ENCODE assay signal across 17 cellular contexts in genomic region chr18:29652797-29653196, GRCh38.
DNase-seq lines count a peak whose midpoint lies in the region; ATAC-seq, FAIRE-seq and TF ChIP-seq lines count a peak whose summit lies in the region.
"Had no signal": no experiment of that assay in that cellular context is flagged by ENCODE, and none has a peak within 500 bp of the region (broad histone marks: within the 10 kb centered on the region; RNA-seq: fewer than 3 reads in every experiment).

No MANE protein-coding gene starts in this region.

- no peak overlapping the region for H2BK5ac ChIP-seq in mesendoderm (ENCODE audit: low read length)

- no peaks in the 10 kb centered on the region for H3K27me3 ChIP-seq in astrocyte (ENCODE audit: insufficient read depth, low read length)
- no peaks in the 10 kb centered on the region for H3K27me3 ChIP-seq in mesendoderm (ENCODE audit: insufficient read depth, low read length, poor library complexity)
- H3K27me3 ChIP-seq in thyroid gland = no peaks in the 10 kb centered on the region

- H3K4ac ChIP-seq in mesendoderm (ENCODE audit: low read depth, low read length) = no peak overlapping the region

- peaks cover 19% of the 10 kb centered on the region for H3K4me1 Mint-ChIP-seq in astrocyte (ENCODE audit: low read depth, unreplicated experiment)

- no peak overlapping the region for H3K18ac ChIP-seq in mesendoderm (ENCODE audit: low read length)

- no peak overlapping the region for H3K23ac ChIP-seq in mesendoderm (ENCODE audit: low read length)

- peak overlapping the region; percentile 36 for H3K27ac Mint-ChIP-seq in astrocyte (ENCODE audit: unreplicated experiment)

- H3K36me3 Mint-ChIP-seq in astrocyte (ENCODE audit: low read depth, unreplicated experiment) = no peaks in the 10 kb centered on the region

- ATAC-seq in HG03521 (IDR thresholded peaks at IDR 0.05; ENCODE audit: unreplicated experiment) = no peak
- ATAC-seq: Panc1 had no signal

- no peak overlapping the region for H3K4me3 ChIP-seq in astrocyte (ENCODE audit: insufficient read depth, low read depth, low read length)
- no peak overlapping the region for H3K4me3 ChIP-seq in mesendoderm (ENCODE audit: low read length)
- no peak overlapping the region for H3K4me3 ChIP-seq in thyroid gland (replicated peaks in 1 of 3)
- H3K4me3 ChIP-seq: SK-N-MC had no signal

- no peak overlapping the region for H3K4me3 Mint-ChIP-seq in astrocyte (ENCODE audit: unreplicated experiment)

- no peak overlapping the region for H4K8ac ChIP-seq in mesendoderm (ENCODE audit: low read depth, low read length)

- TF ChIP-seq POLR2A in thyroid gland (IDR thresholded peaks at IDR 0.05) = no peak

- H3K79me1 ChIP-seq in mesendoderm (ENCODE audit: low read length) = no peaks in the 10 kb centered on the region

- H3K9me3 Mint-ChIP-seq in astrocyte (ENCODE audit: unreplicated experiment) = no peaks in the 10 kb centered on the region

- H3K9ac ChIP-seq in astrocyte (ENCODE audit: low read length) = no peak overlapping the region
- H3K9ac ChIP-seq in mesendoderm (ENCODE audit: low read length) = no peak overlapping the region

- no peaks in the 10 kb centered on the region for H4K20me1 ChIP-seq in astrocyte (ENCODE audit: insufficient read depth, low read length)

- no peak for FAIRE-seq in astrocyte (lab: Jason Lieb, UNC)

- H3K4me2 ChIP-seq in astrocyte (ENCODE audit: low read length) (no peak overlapping the region), mesendoderm (ENCODE audit: low read length) (no peak overlapping the region)

- H3K56ac ChIP-seq in mesendoderm (ENCODE audit: low read length) = no peak overlapping the region

- H3K36me3 ChIP-seq in astrocyte (ENCODE audit: insufficient read depth, low read length) (no peaks in the 10 kb centered on the region), mesendoderm (ENCODE audit: control insufficient read depth, insufficient read depth, low read length) (no peaks in the 10 kb centered on the region), thyroid gland (no peaks in the 10 kb centered on the region)

- peak; percentile 21 for DNase-seq in EH (ENCODE audit: low read depth)
- DNase-seq in Kasumi-1 (lab: John Stamatoyannopoulos, UW) = peak; percentile 74 to 84
- DNase-seq in astrocyte (ENCODE audit: low read depth) = no peak
- DNase-seq in mesendoderm = peak; percentile 6
- no peak for DNase-seq in thyroid gland
- DNase-seq in medulla oblongata (ENCODE audit: extremely low spot score) = no peak
- DNase-seq: AML-193, DMS79, H7, Karpas-422, NCI-H146, NCI-H2081 treated with DMSO at 0.1 percent for 48 hours, NCI-H226, NCI-H69 had no signal

- H3K27me3 Mint-ChIP-seq in astrocyte (ENCODE audit: low read depth, unreplicated experiment) = no peaks in the 10 kb centered on the region

- no peak overlapping the region for H3K27ac ChIP-seq in astrocyte (ENCODE audit: low read depth, low read length)
- no peak overlapping the region for H3K27ac ChIP-seq in mesendoderm (ENCODE audit: low read depth, low read length)
- no peak overlapping the region for H3K27ac ChIP-seq in thyroid gland
- H3K27ac ChIP-seq: SK-N-MC had no signal

- no peaks in the 10 kb centered on the region for H3K9me3 ChIP-seq in astrocyte (ENCODE audit: insufficient read depth, low read depth, low read length)
- no peaks in the 10 kb centered on the region for H3K9me3 ChIP-seq in thyroid gland

- TF ChIP-seq CTCF in astrocyte (IDR thresholded peaks at IDR 0.05; ENCODE audit: insufficient read depth, low read depth, low read length) = no peak
- TF ChIP-seq CTCF in thyroid gland (IDR thresholded peaks at IDR 0.05) = no peak

- no peak overlapping the region for H2BK120ac ChIP-seq in mesendoderm (ENCODE audit: low read depth, low read length)

- H4K5ac ChIP-seq in mesendoderm (ENCODE audit: low read length) = no peak overlapping the region

- H3K79me2 ChIP-seq in astrocyte (ENCODE audit: insufficient read depth, low read length) (no peaks in the 10 kb centered on the region), mesendoderm (ENCODE audit: control insufficient read depth, insufficient read depth, low read length) (no peaks in the 10 kb centered on the region)

- WGBS in mesendoderm (ENCODE audit: extremely low coverage, insufficient coverage, low lambda C conversion rate) = no CpG with 5 or more reads among the region's 2 CpGs
- 58 to 75% methylated on average over 2 of the region's 2 CpGs for WGBS in thyroid gland, 2 donors

- no peak overlapping the region for H2BK15ac ChIP-seq in mesendoderm (replicated peaks; ENCODE audit: low read depth)

- H3K4me1 ChIP-seq in astrocyte (ENCODE audit: insufficient read depth, low read length) (no peaks in the 10 kb centered on the region), mesendoderm (ENCODE audit: control insufficient read depth, low read depth, low read length) (no peaks in the 10 kb centered on the region), thyroid gland (no peaks in the 10 kb centered on the region)

- intact Hi-C loops in thyroid gland (cut with DNase I) = no loop called here

- H2AK5ac ChIP-seq in mesendoderm (ENCODE audit: low read length) = no peak overlapping the region

- H2AFZ ChIP-seq in astrocyte (ENCODE audit: low read depth, low read length) = no peak overlapping the region

Comparison
In these comparisons a context has a peak if more than half of its experiments do, and no peak if none do; other contexts are left out.
1. DNase-seq: peak in EH (single experiment), Kasumi-1 (2 of 2) and mesendoderm (single experiment); none in astrocyte (single experiment), thyroid gland (0 of 2) and medulla oblongata (single experiment).